Comparison of ENCODE assay signal across 11 cellular contexts in genomic region chr15:82743810-82744209, GRCh38. TPM values are rescaled to one million over a fixed set of nuclear protein-coding genes. Genes with fewer than 3 reads are reported as not detected.
"Had no signal": no experiment of that assay in that cellular context is flagged by ENCODE, and none has a peak within 500 bp of the region (broad histone marks: within the 10 kb centered on the region; RNA-seq: fewer than 3 reads in every experiment).

No MANE protein-coding gene starts in this region.

- H3K4me2 ChIP-seq: GM23338 had no signal

- H3K27ac Mint-ChIP-seq: GM23338, H9, HFFc6 had no signal

- DNase-seq: H9, HCEC 1CT, HFFc6, IMR-90, KG1 had no signal

- FAIRE-seq: H1, H54, HTR-8/SVneo, K562 had no signal

- H3K4me1 Mint-ChIP-seq: GM23338, H9 had no signal

- H3K9me3 Mint-ChIP-seq: GM23338, H9 had no signal

- H3K4me3 ChIP-seq: GM23338, K562 had no signal

- H2AFZ ChIP-seq: GM23338 had no signal

- ATAC-seq: GM23338, K562 had no signal

- H3K4me3 Mint-ChIP-seq: GM23338, H9, HFFc6 had no signal

RNA-seq across cellular contexts. Expression of gene AP3B2, which starts 34.1 kb away (rescaled TPM):
- total RNA-seq: HFFc6, HT-29, IMR-90 had no signal
